Comparison of ENCODE assay signal across 1 cellular context in the genomic region with DNA sequence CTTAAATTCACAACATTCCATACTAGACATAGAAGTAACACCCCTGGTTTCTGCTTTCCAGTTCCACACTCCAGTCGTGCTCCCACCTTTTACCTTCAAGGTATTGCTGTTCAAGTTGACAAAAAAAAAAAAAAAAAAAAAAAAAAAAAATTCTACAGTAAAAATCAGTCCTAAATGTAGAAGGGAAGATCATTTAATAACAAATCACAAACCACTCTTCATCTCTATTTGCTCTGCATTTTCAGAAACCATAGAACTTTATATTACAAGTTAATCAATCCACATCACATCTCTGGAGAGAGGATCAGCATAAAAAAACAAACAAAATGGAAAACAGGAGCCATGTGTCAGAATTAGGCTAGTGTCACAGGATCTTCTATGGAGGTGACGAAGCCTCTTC.
TF ChIP-seq lines count a peak whose summit lies in the region.

No MANE protein-coding gene starts in this region.

TF ChIP-seq in SK-N-SH, 30 proteins besides CTCF, POLR2A, EP300 and RAD21 (continued from another document):
- TF ChIP-seq, protein P1, sequence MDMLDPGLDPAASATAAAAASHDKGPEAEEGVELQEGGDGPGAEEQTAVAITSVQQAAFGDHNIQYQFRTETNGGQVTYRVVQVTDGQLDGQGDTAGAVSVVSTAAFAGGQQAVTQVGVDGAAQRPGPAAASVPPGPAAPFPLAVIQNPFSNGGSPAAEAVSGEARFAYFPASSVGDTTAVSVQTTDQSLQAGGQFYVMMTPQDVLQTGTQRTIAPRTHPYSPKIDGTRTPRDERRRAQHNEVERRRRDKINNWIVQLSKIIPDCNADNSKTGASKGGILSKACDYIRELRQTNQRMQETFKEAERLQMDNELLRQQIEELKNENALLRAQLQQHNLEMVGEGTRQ (IDR thresholded peaks at IDR 0.05; ENCODE audit: borderline replicate concordance, low read depth, low read length) = no peak
- TF ChIP-seq TCF12 (IDR thresholded peaks at IDR 0.05) (no peak), RCOR1 (IDR thresholded peaks at IDR 0.05; ENCODE audit: low read length) (no peak), YY1 (IDR thresholded peaks at IDR 0.05; ENCODE audit: low read depth) (no peak), NFIC (IDR thresholded peaks at IDR 0.05; ENCODE audit: borderline replicate concordance) (no peak), FOXM1 (IDR thresholded peaks at IDR 0.05; ENCODE audit: low read depth) (no peak), TAF1 (IDR thresholded peaks at IDR 0.05; ENCODE audit: borderline replicate concordance, low read depth, low read length) (no peak), MXI1 (IDR thresholded peaks at IDR 0.05; ENCODE audit: low read depth, low read length) (no peak)
- TF ChIP-seq, protein P2, sequence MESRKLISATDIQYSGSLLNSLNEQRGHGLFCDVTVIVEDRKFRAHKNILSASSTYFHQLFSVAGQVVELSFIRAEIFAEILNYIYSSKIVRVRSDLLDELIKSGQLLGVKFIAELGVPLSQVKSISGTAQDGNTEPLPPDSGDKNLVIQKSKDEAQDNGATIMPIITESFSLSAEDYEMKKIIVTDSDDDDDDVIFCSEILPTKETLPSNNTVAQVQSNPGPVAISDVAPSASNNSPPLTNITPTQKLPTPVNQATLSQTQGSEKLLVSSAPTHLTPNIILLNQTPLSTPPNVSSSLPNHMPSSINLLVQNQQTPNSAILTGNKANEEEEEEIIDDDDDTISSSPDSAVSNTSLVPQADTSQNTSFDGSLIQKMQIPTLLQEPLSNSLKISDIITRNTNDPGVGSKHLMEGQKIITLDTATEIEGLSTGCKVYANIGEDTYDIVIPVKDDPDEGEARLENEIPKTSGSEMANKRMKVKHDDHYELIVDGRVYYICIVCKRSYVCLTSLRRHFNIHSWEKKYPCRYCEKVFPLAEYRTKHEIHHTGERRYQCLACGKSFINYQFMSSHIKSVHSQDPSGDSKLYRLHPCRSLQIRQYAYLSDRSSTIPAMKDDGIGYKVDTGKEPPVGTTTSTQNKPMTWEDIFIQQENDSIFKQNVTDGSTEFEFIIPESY (IDR thresholded peaks at IDR 0.05; ENCODE audit: borderline replicate concordance, low read depth) = no peak
